Comparison of ENCODE assay signal across 10 cellular contexts in the genomic region with DNA sequence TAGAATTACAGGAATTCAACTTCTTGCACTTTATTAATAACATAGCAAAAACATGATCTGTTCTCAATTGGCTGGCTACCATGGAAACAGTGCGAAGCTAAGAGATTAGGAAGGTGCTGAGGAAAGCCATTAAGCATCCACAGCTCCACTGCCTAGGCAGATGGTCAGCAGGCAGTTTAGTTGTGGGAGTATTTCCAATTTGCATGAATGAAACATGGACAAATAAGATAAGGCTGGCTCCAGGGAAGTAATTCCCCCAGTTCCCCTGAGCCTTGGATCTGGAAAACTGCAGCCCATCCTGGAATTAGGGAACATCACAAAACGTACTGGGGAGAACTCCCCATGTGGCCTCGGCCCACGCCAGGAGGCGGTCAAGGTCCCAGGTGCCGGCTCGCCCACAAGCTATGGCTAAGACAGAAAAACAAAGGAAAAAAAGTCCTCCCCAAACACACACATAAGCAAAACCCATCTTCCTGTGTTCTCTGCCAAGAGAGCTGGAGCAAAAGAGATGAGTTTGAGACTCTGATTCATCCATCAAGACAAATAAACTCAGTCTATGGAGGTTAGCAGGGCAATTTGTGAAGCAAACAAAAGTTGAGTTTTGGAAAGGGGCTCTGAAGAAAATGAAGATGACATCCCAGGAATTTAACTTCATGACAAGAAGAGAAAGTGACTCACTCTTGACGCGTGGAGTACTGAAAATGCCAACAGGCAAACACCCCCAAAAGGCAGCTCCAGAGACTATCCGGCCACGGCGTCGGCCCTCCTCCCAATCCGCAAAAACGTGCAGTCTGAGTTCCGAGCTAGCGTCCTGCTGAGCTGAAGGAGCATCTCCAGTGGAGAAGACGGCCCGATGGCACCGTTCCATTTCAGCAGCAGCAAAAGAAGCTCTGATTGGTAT. TPM values are rescaled to one million over a fixed set of nuclear protein-coding genes. Genes with fewer than 3 reads are reported as not detected.
DNase-seq lines count a peak whose midpoint lies in the region; TF ChIP-seq lines count a peak whose summit lies in the region.
"Had no signal": no experiment of that assay in that cellular context is flagged by ENCODE, and none has a peak within 500 bp of the region (broad histone marks: within the 10 kb centered on the region; RNA-seq: fewer than 3 reads in every experiment).

No MANE protein-coding gene starts in this region.

- H3K4me3 ChIP-seq in brain microvascular endothelial cell (ENCODE audit: low read depth, low read length), result peak overlapping the region; percentile 12

- no peak for TF ChIP-seq CTCF in brain microvascular endothelial cell (IDR thresholded peaks at IDR 0.05; ENCODE audit: low read depth, low read length, missing control alignments)

- H3K27me3 Mint-ChIP-seq in activated naive CD8-positive, alpha-beta T cell treated with anti-CD3 and anti-CD28 coated beads for 36 hours, result no peaks in the 10 kb centered on the region
- H3K27me3 Mint-ChIP-seq in activated CD4-positive, alpha-beta memory T cell treated with anti-CD3 and anti-CD28 coated beads for 36 hours, result peaks cover 5% of the 10 kb centered on the region

- in situ Hi-C loops in brain microvascular endothelial cell (cut with HindIII; ENCODE audit: low pct_ligation_motif_present, low sequenced_read_pairs), result no loop called here

- DNase-seq in H4 (ENCODE audit: low spot score), result peak; percentile 25
- peak; percentile 94 for DNase-seq in brain microvascular endothelial cell
- peak; percentile 81 for DNase-seq in kidney glomerular epithelial cell (lab: John Stamatoyannopoulos, UW)
- peak; percentile 89 for DNase-seq in stromal cell of bone marrow (ENCODE audit: low read depth)
- no peak for DNase-seq in iPS-NIHi7 (ENCODE audit: extremely low spot score)
- no peak for DNase-seq in activated naive CD8-positive, alpha-beta T cell treated with anti-CD3 and anti-CD28 coated beads for 36 hours
- no peak for DNase-seq in activated CD4-positive, alpha-beta memory T cell treated with anti-CD3 and anti-CD28 coated beads for 36 hours
- no peak for DNase-seq in stimulated activated CD4-positive, alpha-beta T cell treated with anti-CD3 and anti-CD28 coated beads, Interleukin-2, amount 100 ng/mL, for 48 hours
- DNase-seq: activated naive CD8-positive, alpha-beta T cell treated with anti-CD3 and anti-CD28 coated beads, Interleukin-2, amount 10 ng/mL, durations not matched to agents 7 days and 5 days; islet precursor cell had no signal

- POLR2A ChIA-PET in activated CD4-positive, alpha-beta memory T cell treated with anti-CD3 and anti-CD28 coated beads for 36 hours (lab: Charles Lee), result interaction anchor here (0.5 kb wide), 1 partner anchor 83 kb away, joined by 3 read pairs; no protein-coding TSS in a partner anchor

- no peaks in the 10 kb centered on the region for H3K4me1 Mint-ChIP-seq in activated naive CD8-positive, alpha-beta T cell treated with anti-CD3 and anti-CD28 coated beads for 36 hours
- no peaks in the 10 kb centered on the region for H3K4me1 Mint-ChIP-seq in activated CD4-positive, alpha-beta memory T cell treated with anti-CD3 and anti-CD28 coated beads for 36 hours (ENCODE audit: low read depth)
- H3K4me1 Mint-ChIP-seq: activated naive CD8-positive, alpha-beta T cell treated with anti-CD3 and anti-CD28 coated beads, Interleukin-2, amount 10 ng/mL, durations not matched to agents 7 days and 5 days had no signal

- no peaks in the 10 kb centered on the region for H3K36me3 Mint-ChIP-seq in activated naive CD8-positive, alpha-beta T cell treated with anti-CD3 and anti-CD28 coated beads for 36 hours
- no peaks in the 10 kb centered on the region for H3K36me3 Mint-ChIP-seq in activated CD4-positive, alpha-beta memory T cell treated with anti-CD3 and anti-CD28 coated beads for 36 hours
- H3K36me3 Mint-ChIP-seq: activated naive CD8-positive, alpha-beta T cell treated with anti-CD3 and anti-CD28 coated beads, Interleukin-2, amount 10 ng/mL, durations not matched to agents 7 days and 5 days had no signal

- H3K27ac ChIP-seq in brain microvascular endothelial cell, result peak overlapping the region; percentile 82

- intact Hi-C loops in activated CD4-positive, alpha-beta memory T cell treated with anti-CD3 and anti-CD28 coated beads for 36 hours (cut with micrococcal nuclease), result no loop called here

- H3K9me3 Mint-ChIP-seq in activated naive CD8-positive, alpha-beta T cell treated with anti-CD3 and anti-CD28 coated beads for 36 hours, result peaks cover 1% of the 10 kb centered on the region
- no peaks in the 10 kb centered on the region for H3K9me3 Mint-ChIP-seq in activated CD4-positive, alpha-beta memory T cell treated with anti-CD3 and anti-CD28 coated beads for 36 hours
- H3K9me3 Mint-ChIP-seq: activated naive CD8-positive, alpha-beta T cell treated with anti-CD3 and anti-CD28 coated beads, Interleukin-2, amount 10 ng/mL, durations not matched to agents 7 days and 5 days had no signal

- H3K27me3 ChIP-seq in brain microvascular endothelial cell (replicated peaks), result no peaks in the 10 kb centered on the region

- CTCF ChIA-PET in activated CD4-positive, alpha-beta memory T cell treated with anti-CD3 and anti-CD28 coated beads for 36 hours (lab: Charles Lee), result no interaction called here

- peaks cover 42% of the 10 kb centered on the region for H3K36me3 ChIP-seq in brain microvascular endothelial cell (replicated peaks)

- no peak overlapping the region for H3K4me3 Mint-ChIP-seq in activated naive CD8-positive, alpha-beta T cell treated with anti-CD3 and anti-CD28 coated beads for 36 hours
- H3K4me3 Mint-ChIP-seq in activated CD4-positive, alpha-beta memory T cell treated with anti-CD3 and anti-CD28 coated beads for 36 hours, result no peak overlapping the region
- H3K4me3 Mint-ChIP-seq: activated naive CD8-positive, alpha-beta T cell treated with anti-CD3 and anti-CD28 coated beads, Interleukin-2, amount 10 ng/mL, durations not matched to agents 7 days and 5 days had no signal

- no peak overlapping the region for H3K27ac Mint-ChIP-seq in activated naive CD8-positive, alpha-beta T cell treated with anti-CD3 and anti-CD28 coated beads for 36 hours
- no peak overlapping the region for H3K27ac Mint-ChIP-seq in activated CD4-positive, alpha-beta memory T cell treated with anti-CD3 and anti-CD28 coated beads for 36 hours
- H3K27ac Mint-ChIP-seq: activated naive CD8-positive, alpha-beta T cell treated with anti-CD3 and anti-CD28 coated beads, Interleukin-2, amount 10 ng/mL, durations not matched to agents 7 days and 5 days had no signal

RNA-seq across cellular contexts. Expression of a gene that starts 45.1 kb away (rescaled TPM):
- total RNA-seq in H4 (2014; rRNA removed; shearing (Covaris generic)), result 45.1 and 45.5 TPM in 2 replicates
- not detected for total RNA-seq in activated naive CD8-positive, alpha-beta T cell treated with anti-CD3 and anti-CD28 coated beads for 36 hours
- total RNA-seq in activated CD4-positive, alpha-beta memory T cell treated with anti-CD3 and anti-CD28 coated beads for 36 hours, result not detected

Comparison
In these comparisons a context has a peak if more than half of its experiments do, and no peak if none do; other contexts are left out.
1. DNase-seq: peak in H4 (single experiment), brain microvascular endothelial cell (single experiment), kidney glomerular epithelial cell (single experiment) and stromal cell of bone marrow (single experiment); none in iPS-NIHi7 (single experiment), activated naive CD8-positive, alpha-beta T cell treated with anti-CD3 and anti-CD28 coated beads for 36 hours (single experiment), activated CD4-positive, alpha-beta memory T cell treated with anti-CD3 and anti-CD28 coated beads for 36 hours (single experiment) and stimulated activated CD4-positive, alpha-beta T cell treated with anti-CD3 and anti-CD28 coated beads, Interleukin-2, amount 100 ng/mL, for 48 hours (0 of 2).
2. RNA of a gene that starts 45.1 kb away (total RNA-seq): 45.1 to 45.5 TPM in H4; not detected in activated naive CD8-positive, alpha-beta T cell treated with anti-CD3 and anti-CD28 coated beads for 36 hours and not detected in activated CD4-positive, alpha-beta memory T cell treated with anti-CD3 and anti-CD28 coated beads for 36 hours; every median in the first group is over 10 times any median in the second.